In the genomic region with DNA sequence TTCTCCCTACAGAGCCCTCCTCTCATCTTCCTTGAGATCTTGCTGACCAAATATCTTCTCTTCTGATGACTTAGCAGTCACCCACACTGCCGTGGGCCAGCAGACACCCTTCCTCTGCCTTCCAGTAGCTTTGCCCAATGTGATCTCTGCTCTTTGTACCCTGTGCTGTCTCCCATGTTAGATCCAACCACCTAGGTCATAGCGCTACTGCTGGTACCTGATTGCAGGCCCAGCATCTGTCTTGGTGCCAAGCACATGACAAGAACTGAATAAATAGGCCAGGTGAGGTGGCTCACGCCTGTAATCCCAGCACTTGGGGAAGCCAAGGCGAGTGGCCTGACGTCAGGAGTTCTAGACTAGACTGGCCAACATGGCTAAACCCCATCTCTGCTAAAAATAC, we compare ENCODE assay signal across 25 cellular contexts.
"Had no signal": no experiment of that assay in that cellular context is flagged by ENCODE, and none has a peak within 500 bp of the region (broad histone marks: within the 10 kb centered on the region; RNA-seq: fewer than 3 reads in every experiment).

No MANE protein-coding gene starts in this region.

- H3K9me3 ChIP-seq: SJSA1 had no signal

- H3K4me3 Mint-ChIP-seq: IgD-negative memory B cell had no signal

- DNase-seq: Kasumi-1, MM.1S, NCI-H1092 treated with DMSO at 0.1 percent for 48 hours, NCI-H1417, NCI-H1436 treated with DMSO at 0.1 percent for 48 hours, NCI-H1694 treated with DMSO at 0.1 percent for 48 hours, NCI-H1930, NCI-H2081, NCI-H2107, NCI-H226, NCI-H446, NCI-H510A, NCI-H524 treated with DMSO at 0.1 percent for 48 hours, NCI-H69, NCI-H774, Right ventricle myocardium superior, RPMI8226, SIG-M5 had no signal

- H3K4me2 ChIP-seq: KMS-11 had no signal

- H3K4me3 ChIP-seq: K562, SJSA1, SK-N-MC had no signal

- H3K27ac Mint-ChIP-seq: IgD-negative memory B cell had no signal

- H3K27ac ChIP-seq: HL-60, KMS-11, SJSA1, SK-N-MC had no signal

- H3K27me3 Mint-ChIP-seq: IgD-negative memory B cell had no signal

- FAIRE-seq: K562, RCC 7860 had no signal

- H3K9ac ChIP-seq: KMS-11 had no signal

- H3K9me3 Mint-ChIP-seq: IgD-negative memory B cell had no signal

- ATAC-seq: K562 had no signal

- H3K36me3 ChIP-seq: SJSA1 had no signal
